ENCODE assay signal across 8 cellular contexts in the genomic region with DNA sequence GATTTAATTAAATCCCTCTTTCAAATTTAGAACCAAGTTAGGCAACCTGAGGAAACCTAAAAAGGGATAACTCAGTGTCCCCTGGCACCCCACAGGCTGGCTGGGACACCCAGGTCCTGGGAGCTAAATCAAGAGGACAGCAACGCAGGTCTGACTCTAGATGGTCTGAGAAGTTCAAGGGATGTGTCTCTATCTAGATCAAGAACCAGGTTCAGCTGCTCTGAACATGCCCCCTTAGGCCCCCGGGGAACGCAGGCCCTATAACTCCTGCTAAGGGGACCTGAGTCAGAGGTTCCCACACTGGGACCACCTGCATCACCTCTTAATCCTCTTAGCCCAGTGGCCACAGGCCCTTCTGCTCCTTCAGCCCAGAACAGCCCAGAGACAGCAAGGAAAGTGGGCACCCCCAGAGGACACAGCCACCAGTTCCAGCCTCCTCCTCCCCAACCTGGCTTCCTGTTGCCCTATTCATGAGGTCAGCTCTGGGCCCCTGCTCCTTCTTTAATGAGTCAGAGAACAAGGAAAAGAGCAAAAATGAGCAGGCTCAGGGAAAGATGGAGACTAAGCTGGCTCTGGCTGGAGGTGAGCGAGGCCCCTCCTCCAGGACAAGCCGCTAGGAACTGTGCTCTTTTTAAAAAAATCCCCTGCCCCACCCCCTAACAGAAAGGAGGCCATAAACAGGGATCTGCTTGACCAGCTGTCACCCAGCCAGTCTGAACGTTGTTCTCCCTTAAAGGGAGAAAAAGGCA.
DNase-seq lines count a peak whose midpoint lies in the region; TF ChIP-seq lines count a peak whose summit lies in the region.

No MANE protein-coding gene starts in this region.

- peaks cover 44 to 78% (median 63%) of the 10 kb centered on the region in 10 experiments for H3K4me1 ChIP-seq in BLaER1 treated with 17β-estradiol and CSF1 and Interleukin-3, amounts not matched to agents 10 nM and 100 nM

- H3K27ac Mint-ChIP-seq in nephron progenitor cell = peak overlapping the region; percentile 93

- no peaks in the 10 kb centered on the region for H3K27me3 ChIP-seq in BLaER1 treated with 17β-estradiol and CSF1 and Interleukin-3, amounts not matched to agents 10 nM and 100 nM

- H3K4me3 Mint-ChIP-seq in nephron progenitor cell = peak overlapping the region; percentile 38

- H3K4me2 ChIP-seq in BLaER1 treated with 17β-estradiol and CSF1 and Interleukin-3, amounts not matched to agents 10 nM and 100 nM = peak overlapping the region; percentile 45 to 99 (median 77)

- peaks cover 3% of the 10 kb centered on the region for H3K27me3 Mint-ChIP-seq in nephron progenitor cell (ENCODE audit: low read depth, poor library complexity)

- peaks cover 4% of the 10 kb centered on the region for H3K36me3 Mint-ChIP-seq in nephron progenitor cell (ENCODE audit: low read depth)

- TF ChIP-seq CTCF in nephron progenitor cell (IDR thresholded peaks at IDR 0.05) = no peak

- H3K9ac ChIP-seq in BLaER1 treated with 17β-estradiol and CSF1 and Interleukin-3, amounts not matched to agents 10 nM and 100 nM = peak overlapping the region in 8 of 11 experiments; percentile 13 to 52 (median 34); a peak in 11 of 22 replicates

- peak overlapping the region in 5 of 11 experiments; percentile 4 to 44 (median 38); a peak in 6 of 22 replicates for H3K27ac ChIP-seq in BLaER1 treated with 17β-estradiol and CSF1 and Interleukin-3, amounts not matched to agents 10 nM and 100 nM

- peaks cover 0 to 12% (median 0%) of the 10 kb centered on the region in 11 experiments; a peak in 6 of 22 replicates for H3K9me3 ChIP-seq in BLaER1 treated with 17β-estradiol and CSF1 and Interleukin-3, amounts not matched to agents 10 nM and 100 nM (replicated peaks in 1 of 11)

- H3K4me3 ChIP-seq in BLaER1 treated with 17β-estradiol and CSF1 and Interleukin-3, amounts not matched to agents 10 nM and 100 nM = 0 out of 20 replicates have a peak overlapping the region, but pooled peaks of 1 of the 10 experiments have one; percentile 5

- peaks cover 46% of the 10 kb centered on the region for H3K4me1 Mint-ChIP-seq in nephron progenitor cell

- no peaks in the 10 kb centered on the region; a peak in 1 of 22 replicates for H4K20me1 ChIP-seq in BLaER1 treated with 17β-estradiol and CSF1 and Interleukin-3, amounts not matched to agents 10 nM and 100 nM

- peaks cover 0 to 27% (median 5%) of the 10 kb centered on the region in 11 experiments; a peak in 9 of 22 replicates for H3K36me3 ChIP-seq in BLaER1 treated with 17β-estradiol and CSF1 and Interleukin-3, amounts not matched to agents 10 nM and 100 nM

- peaks cover 7% of the 10 kb centered on the region for H3K9me3 Mint-ChIP-seq in nephron progenitor cell

- DNase-seq in NCI-H226 (peak; percentile 57), ecto neural progenitor cell (ENCODE audit: low spot score) (peak; percentile 58), nephron progenitor cell (peak; percentile 34), dedifferentiated amniotic fluid mesenchymal stem cell (ENCODE audit: extremely low spot score) (no peak), HuH-7 (ENCODE audit: low spot score) (no peak)
- DNase-seq in activated CD8-positive, alpha-beta memory T cell treated with anti-CD3 and anti-CD28 coated beads for 24 hours = no peak
- DNase-seq in stimulated activated CD4-positive, alpha-beta T cell treated with anti-CD3 and anti-CD28 coated beads, Interleukin-2, amount 100 ng/mL, for 48 hours = no peak

Comparison
In these comparisons a context has a peak if more than half of its experiments do, and no peak if none do; other contexts are left out.
1. DNase-seq: peak in NCI-H226 (single experiment), ecto neural progenitor cell (single experiment) and nephron progenitor cell (single experiment); none in activated CD8-positive, alpha-beta memory T cell treated with anti-CD3 and anti-CD28 coated beads for 24 hours (single experiment), dedifferentiated amniotic fluid mesenchymal stem cell (single experiment), HuH-7 (single experiment) and stimulated activated CD4-positive, alpha-beta T cell treated with anti-CD3 and anti-CD28 coated beads, Interleukin-2, amount 100 ng/mL, for 48 hours (0 of 2).